Comparison of ENCODE assay signal across 9 cellular contexts in the genomic region with DNA sequence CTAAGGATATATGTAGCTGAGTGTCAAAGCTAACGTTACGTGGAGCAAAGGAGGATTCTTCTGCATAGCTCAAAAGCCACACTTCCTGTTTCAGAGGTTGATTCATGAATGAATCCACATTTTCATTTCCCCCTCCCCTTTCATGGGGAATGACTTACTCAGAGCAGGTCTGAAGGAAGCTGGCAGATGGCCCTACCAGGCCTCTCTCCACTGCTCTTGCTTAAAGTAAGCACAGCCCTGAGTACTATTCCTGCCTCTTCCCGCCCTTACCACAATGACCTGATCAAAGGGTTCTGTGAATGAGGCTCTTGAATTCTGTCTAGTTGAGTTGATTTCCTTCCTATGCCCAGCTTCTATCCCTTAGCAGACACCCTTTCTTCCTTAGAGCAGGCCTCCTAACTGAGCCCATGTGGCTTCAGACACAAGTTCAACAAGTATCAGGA. TPM values are rescaled to one million over a fixed set of nuclear protein-coding genes. Genes with fewer than 3 reads are reported as not detected.
A peak's percentile ranks its signal among the peaks of the same experiment; 100 is the strongest.
DNase-seq lines count a peak whose midpoint lies in the region; ATAC-seq and TF ChIP-seq lines count a peak whose summit lies in the region.
"Had no signal": no experiment of that assay in that cellular context is flagged by ENCODE, and none has a peak within 500 bp of the region (broad histone marks: within the 10 kb centered on the region; RNA-seq: fewer than 3 reads in every experiment).

No MANE protein-coding gene starts in this region.

- in situ Hi-C loops in GM13977 (cut with MboI; ENCODE audit: low pct_unique_long_range_greater_than_20kb, low sequenced_read_pairs, unreplicated experiment) = no loop called here

- intact Hi-C loops in Right ventricle myocardium superior (cut with DNase I) (no loop called here), cardiac septum (cut with DNase I) (no loop called here), upper lobe of right lung (cut with DNase I) (no loop called here)

- H3K27me3 ChIP-seq in upper lobe of right lung = no peaks in the 10 kb centered on the region

- ATAC-seq in Right ventricle myocardium superior (ENCODE audit: poor library complexity) = peak; percentile 68
- ATAC-seq in upper lobe of right lung = peak; percentile 92
- ATAC-seq in GM21526 (IDR thresholded peaks at IDR 0.05; ENCODE audit: low FRiP score, unreplicated experiment) = no peak

- H3K9me3 ChIP-seq in upper lobe of right lung = no peaks in the 10 kb centered on the region

- CTCF ChIA-PET in RWPE1 (lab: Yijun Ruan, JAX) = interaction anchor here (0.6 to 2.0 kb wide), 5 partner anchors 8 to 163 kb away, joined by 3 to 10 read pairs (median 4); a partner anchor contains a TSS

- H3K4me3 ChIP-seq in fibroblast of mammary gland (ENCODE audit: control insufficient read depth, low read depth, low read length) = no peak overlapping the region
- H3K4me3 ChIP-seq in upper lobe of right lung = no peak overlapping the region

- peaks cover 21% of the 10 kb centered on the region for H3K4me1 ChIP-seq in upper lobe of right lung

- H3K27ac ChIP-seq in RWPE1 = no peak overlapping the region; the same call in 1 of the 2 replicates
- no peak overlapping the region for H3K27ac ChIP-seq in upper lobe of right lung

- TF ChIP-seq CTCF in RWPE1 (conservative IDR thresholded peaks at IDR 0.05; ENCODE audit: low read depth) (no peak), fibroblast of mammary gland (conservative IDR thresholded peaks at IDR 0.05; ENCODE audit: control insufficient read depth, insufficient read depth, low read depth, low read length) (no peak), upper lobe of right lung (IDR thresholded peaks at IDR 0.05) (no peak), GM13977 (IDR thresholded peaks at IDR 0.05; ENCODE audit: extremely low read depth, insufficient read depth, missing control alignments) (no peak)

- H3K36me3 ChIP-seq in upper lobe of right lung = no peaks in the 10 kb centered on the region

- DNase-seq in Right ventricle myocardium superior (no peak), cardiac septum (ENCODE audit: low spot score) (no peak), RWPE1 (ENCODE audit: low spot score) (peak; percentile 96), fibroblast of mammary gland (ENCODE audit: low read depth) (peak; percentile 96), upper lobe of right lung (peak; percentile 80), NCI-H1417 treated with DMSO at 0.1 percent for 48 hours (lab: John Stamatoyannopoulos, UW) (no peak), GM13977 (ENCODE audit: low spot score) (no peak)
- DNase-seq: activated CD4-positive, alpha-beta T cell treated with anti-CD3 and anti-CD28 coated beads for 4 hours had no signal

- POLR2A ChIA-PET in RWPE1 (lab: Yijun Ruan, JAX; ENCODE audit: low non-redundant PET) = interaction anchor here (0.6 to 1.1 kb wide), 2 partner anchors 13 to 25 kb away, joined by 5 to 11 read pairs; no protein-coding TSS in a partner anchor

RNA-seq across cellular contexts. Expression of a gene that starts 6.3 kb away (rescaled TPM):
- total RNA-seq in Right ventricle myocardium superior (10.4 TPM), cardiac septum (15.9 TPM), upper lobe of right lung (17.3 TPM)

RNA-seq across cellular contexts. Expression of a gene that starts 18.1 kb away (rescaled TPM):
- 22.2 TPM for total RNA-seq in Right ventricle myocardium superior
- 30.7 TPM for total RNA-seq in cardiac septum
- total RNA-seq in upper lobe of right lung = 31.5 TPM

RNA-seq across cellular contexts. Expression of a gene that starts 43.0 kb away (rescaled TPM):
- total RNA-seq in Right ventricle myocardium superior (58.3 TPM), cardiac septum (111 TPM), upper lobe of right lung (85.1 TPM)

Comparison
In these comparisons a context has a peak if more than half of its experiments do, and no peak if none do; other contexts are left out.
1. DNase-seq: peak in RWPE1 (single experiment), fibroblast of mammary gland (single experiment) and upper lobe of right lung (single experiment); none in Right ventricle myocardium superior (single experiment), cardiac septum (single experiment), NCI-H1417 treated with DMSO at 0.1 percent for 48 hours (single experiment) and GM13977 (single experiment).